ENCODE assay signal across 40 cellular contexts in the genomic region with DNA sequence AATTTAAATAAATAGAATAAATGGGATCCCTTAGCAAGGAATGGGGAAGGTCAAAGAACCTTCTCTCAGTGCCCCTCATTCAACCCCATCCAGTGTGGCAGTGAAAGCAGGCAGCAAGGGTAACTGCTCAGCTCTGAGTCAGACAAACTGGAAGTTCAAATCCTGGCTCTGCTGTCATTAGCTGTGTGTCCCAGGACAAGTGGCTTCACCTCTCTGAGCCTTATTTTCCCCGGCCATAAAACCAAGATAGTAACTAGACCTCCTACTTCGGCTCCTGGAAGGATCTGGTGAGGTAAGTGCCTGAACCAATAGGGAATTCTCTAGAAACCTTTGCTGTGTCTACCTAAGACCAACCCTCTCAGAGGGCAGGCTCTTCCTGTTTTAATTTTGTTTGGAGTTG. TPM values are rescaled to one million over a fixed set of nuclear protein-coding genes. Genes with fewer than 3 reads are reported as not detected.
"Had no signal": no experiment of that assay in that cellular context is flagged by ENCODE, and none has a peak within 500 bp of the region (broad histone marks: within the 10 kb centered on the region; RNA-seq: fewer than 3 reads in every experiment).

No MANE protein-coding gene starts in this region.

- H3K9ac ChIP-seq: parathyroid adenoma had no signal

- H3K36me3 ChIP-seq: colonic mucosa, esophagus muscularis mucosa, gastroesophageal sphincter, heart right ventricle, left lung, neutrophil, stomach, thyroid gland, vagina had no signal

- H3K27ac ChIP-seq: colonic mucosa, esophagus muscularis mucosa, foreskin keratinocyte, gastroesophageal sphincter, heart right ventricle, left lung, neutrophil, parathyroid adenoma, stomach, thyroid gland, vagina had no signal

- H3K4me2 ChIP-seq: smooth muscle cell had no signal

- H3K27me3 ChIP-seq: colonic mucosa, neutrophil, thyroid gland, vagina had no signal

- H3K9me3 ChIP-seq: colonic mucosa, left lung, neutrophil, thyroid gland had no signal

- H3K4me1 ChIP-seq: colonic mucosa, esophagus muscularis mucosa, foreskin keratinocyte, gastroesophageal sphincter, heart right ventricle, left lung, parathyroid adenoma, stomach, thyroid gland, vagina had no signal

- H3K4me3 Mint-ChIP-seq: dendritic cell treated with granulocyte-macrophage colony-stimulating factor and Interleukin-4, amounts not matched to agents 40 ng/mL and 50 ng/mL, for 4 days; naive thymus-derived CD4-positive, alpha-beta T cell; nephron had no signal

- H3K4me3 ChIP-seq: colonic mucosa, esophagus muscularis mucosa, gastroesophageal sphincter, heart right ventricle, left lung, smooth muscle cell, stomach, thyroid gland, vagina had no signal

- H3K27ac Mint-ChIP-seq: dendritic cell treated with granulocyte-macrophage colony-stimulating factor and Interleukin-4, amounts not matched to agents 40 ng/mL and 50 ng/mL, for 4 days; nephron; progenitor cell of endocrine pancreas had no signal

- H3K36me3 Mint-ChIP-seq: naive thymus-derived CD4-positive, alpha-beta T cell had no signal

- ATAC-seq: gastroesophageal sphincter; heart right ventricle; left cardiac atrium; left lung; naive thymus-derived CD4-positive, alpha-beta T cell; sciatic nerve had no signal

- FAIRE-seq: endothelial cell of umbilical vein, islet of Langerhans had no signal

- H3K9me3 Mint-ChIP-seq: dendritic cell treated with granulocyte-macrophage colony-stimulating factor and Interleukin-4, amounts not matched to agents 40 ng/mL and 50 ng/mL, for 4 days; naive thymus-derived CD4-positive, alpha-beta T cell had no signal

- DNase-seq: colonic mucosa; effector CD8-positive, alpha-beta T cell; foreskin keratinocyte; heart right ventricle; hippocampal formation; left cardiac atrium; left lung; mesenchymal stem cell; midbrain; naive thymus-derived CD4-positive, alpha-beta T cell; stimulated activated CD4-positive, alpha-beta T cell treated with anti-CD3 and anti-CD28 coated beads, Interleukin-12 subunit alpha, Interleukin-12 subunit beta, amount 100 ng/mL, for 4 hours; stimulated activated CD4-positive, alpha-beta T cell treated with anti-CD3 and anti-CD28 coated beads, Interleukin-1b, Interleukin-23, amount 100 ng/mL, for 48 hours; stimulated activated CD4-positive, alpha-beta T cell treated with anti-CD3 and anti-CD28 coated beads, Interleukin-4, amount 100 ng/mL, for 1 hour; stimulated activated CD8-positive, alpha-beta memory T cell treated with anti-CD3 and anti-CD28 coated beads, Interleukin-4, amount 100 ng/mL, for 48 hours; stimulated activated naive CD4-positive, alpha-beta T cell treated with Interleukin-2 at 50 U/mL for 16 hours; stomach; thyroid gland; trophoblast cell had no signal

- H2AFZ ChIP-seq: parathyroid adenoma had no signal

- H3K79me2 ChIP-seq: parathyroid adenoma had no signal

RNA-seq across cellular contexts. Expression of gene GHRH, which starts 4.1 kb away (rescaled TPM):
- total RNA-seq: colonic mucosa; endothelial cell of umbilical vein; epithelial cell of proximal tubule; esophagus muscularis mucosa; fibroblast of lung; foreskin keratinocyte; gastroesophageal sphincter; kidney epithelial cell; left lung; lower leg skin; lung microvascular endothelial cell; mucosa of gallbladder; naive thymus-derived CD4-positive, alpha-beta T cell; omental fat pad; progenitor cell of endocrine pancreas; sciatic nerve; smooth muscle cell; stomach; subcutaneous adipose tissue; temporal lobe; thyroid gland; ureter; vagina had no signal
- polyA plus RNA-seq: endothelial cell of umbilical vein; fibroblast of lung; foreskin keratinocyte; naive thymus-derived CD4-positive, alpha-beta T cell; smooth muscle cell; stomach had no signal
